ENCODE assay signal across 12 cellular contexts in genomic region chr1:205261946-205262668, GRCh38. TPM values are rescaled to one million over a fixed set of nuclear protein-coding genes. Genes with fewer than 3 reads are reported as not detected.
DNase-seq lines count a peak whose midpoint lies in the region; ATAC-seq, FAIRE-seq and TF ChIP-seq lines count a peak whose summit lies in the region.
"Had no signal": no experiment of that assay in that cellular context is flagged by ENCODE, and none has a peak within 500 bp of the region (broad histone marks: within the 10 kb centered on the region; RNA-seq: fewer than 3 reads in every experiment).

No MANE protein-coding gene starts in this region.

- H2AFZ ChIP-seq in GM23248 (0 out of 2 replicates have a peak overlapping the region, but pooled peaks have one; percentile 5), endothelial cell of umbilical vein (ENCODE audit: low read depth, low read length) (no peak overlapping the region), neuronal stem cell (ENCODE audit: low read length) (peak overlapping the region; percentile 8)

- H4K91ac ChIP-seq in neuronal stem cell (ENCODE audit: low read depth, low read length, poor library complexity), result no peak overlapping the region

- H2AK5ac ChIP-seq in neuronal stem cell (ENCODE audit: low read depth, low read length), result no peak overlapping the region

- H3K4ac ChIP-seq in neuronal stem cell (ENCODE audit: low read length), result no peak overlapping the region

- H3K9me2 ChIP-seq in GM23248 (ENCODE audit: insufficient read depth), result no peaks in the 10 kb centered on the region

- no peak overlapping the region for H4K8ac ChIP-seq in neuronal stem cell (ENCODE audit: low read depth, low read length)

- H4K20me1 ChIP-seq in GM23248 (ENCODE audit: insufficient read depth) (no peaks in the 10 kb centered on the region), endothelial cell of umbilical vein (replicated peaks; ENCODE audit: control insufficient read depth, extremely low read depth, insufficient read depth, low read length) (no peaks in the 10 kb centered on the region)

- H3K9me1 ChIP-seq in endothelial cell of umbilical vein (replicated peaks; ENCODE audit: control insufficient read depth, extremely low read depth, insufficient read depth, low read length), result no peaks in the 10 kb centered on the region

- no peak overlapping the region for H3K4me2 ChIP-seq in GM23248 (ENCODE audit: unreplicated experiment)
- H3K4me2 ChIP-seq in endothelial cell of umbilical vein (ENCODE audit: insufficient read depth, low read length), result no peak overlapping the region
- no peak overlapping the region for H3K4me2 ChIP-seq in neuronal stem cell (ENCODE audit: insufficient read depth, low read length, poor library complexity, severe bottlenecking)

- CTCF ChIA-PET in endothelial cell of umbilical vein (lab: Charles Lee), result interaction anchor here (0.6 to 3.2 kb wide), 15 partner anchors 9 to 286 kb away, joined by 3 to 28 read pairs (median 5); partner anchors contain the start of gene NUAK2

- H2BK12ac ChIP-seq in neuronal stem cell (ENCODE audit: low read length), result no peak overlapping the region

- 38 to 43% methylated on average over 5 of the region's 5 CpGs for WGBS in GM23248 (ENCODE audit: low coverage in 1 of 2, low lambda C conversion rate in 2 of 2, missing lambda C conversion rate in 2 of 2), 2 experiments
- WGBS in neuronal stem cell (ENCODE audit: extremely low coverage in 2 of 2, insufficient read length in 2 of 2, insufficient replicate concordance in 1 of 2), 2 donors, result no CpG with 5 or more reads among the region's 5 CpGs

- POLR2A ChIA-PET in endothelial cell of umbilical vein (lab: Charles Lee), result no interaction called here

- in situ Hi-C loops in GM23248 (cut with MboI), result no loop called here

- peaks cover 9% of the 10 kb centered on the region; the same call in 1 of the 2 replicates for H3F3A ChIP-seq in GM23248 (ENCODE audit: insufficient read depth)

- H3K36me3 ChIP-seq in GM23248 (ENCODE audit: low read depth) (no peaks in the 10 kb centered on the region), RWPE2 (ENCODE audit: low read depth) (no peaks in the 10 kb centered on the region), endothelial cell of umbilical vein (ENCODE audit: control insufficient read depth in 2 of 2, extremely low read depth in 1 of 2, insufficient read depth in 2 of 2, low read length in 2 of 2) (no peaks in the 10 kb centered on the region), neuronal stem cell (replicated peaks in 1 of 2; ENCODE audit: control insufficient read depth in 2 of 2, insufficient read depth in 2 of 2, low read length in 2 of 2) (no peaks in the 10 kb centered on the region)

- ATAC-seq in RWPE2 (ENCODE audit: low read depth), result no peak

- TF ChIP-seq POLR2A in endothelial cell of umbilical vein (IDR thresholded peaks at IDR 0.05; ENCODE audit: low read depth, low read length), result no peak

- dilution Hi-C loops in endothelial cell of umbilical vein (cut with MboI; ENCODE audit: extremely low pct_ligation_motif_present, low sequenced_read_pairs), result no loop called here

- no TSS peak for BruUV-seq in endothelial cell of umbilical vein (replicated peaks; lab: Mats Ljungman, UMichigan)

- H2BK15ac ChIP-seq in neuronal stem cell (ENCODE audit: low read length), result no peak overlapping the region

- H3K14ac ChIP-seq in neuronal stem cell (ENCODE audit: low read length), result no peak overlapping the region

- no peaks in the 10 kb centered on the region for H3K79me1 ChIP-seq in neuronal stem cell (ENCODE audit: low read depth, low read length)

- TF ChIP-seq CTCF in RWPE2 (IDR thresholded peaks at IDR 0.05; ENCODE audit: poor library complexity, severe bottlenecking) (no peak), endothelial cell of umbilical vein (IDR thresholded peaks at IDR 0.05; ENCODE audit: extremely low read depth in 1 of 2, insufficient read depth in 1 of 2, low read depth in 1 of 2, low read length in 2 of 2) (no peak)

- H3K18ac ChIP-seq in neuronal stem cell (ENCODE audit: low read length), result no peak overlapping the region

- peak overlapping the region; percentile 14; the same call in 1 of the 2 replicates for H3K9ac ChIP-seq in GM23248
- no peak overlapping the region for H3K9ac ChIP-seq in endothelial cell of umbilical vein (replicated peaks; ENCODE audit: extremely low read depth, insufficient read depth, low read length)
- no peak overlapping the region for H3K9ac ChIP-seq in neuronal stem cell (ENCODE audit: low read depth, low read length, poor library complexity)

- intact Hi-C loops in endothelial cell of umbilical vein (cut with micrococcal nuclease), result no loop called here

- FAIRE-seq in endothelial cell of umbilical vein (lab: Jason Lieb, UNC) (peak; percentile 70), frontal cortex (lab: Jason Lieb, UNC) (no peak)
- FAIRE-seq: keratinocyte had no signal

- no peak overlapping the region for H2BK5ac ChIP-seq in neuronal stem cell (ENCODE audit: low read length)

- no peak overlapping the region for H3K23ac ChIP-seq in neuronal stem cell (ENCODE audit: low read depth, low read length, poor library complexity)

- no peak overlapping the region for H2BK120ac ChIP-seq in neuronal stem cell (ENCODE audit: low read depth, low read length)

- H3K4me3 ChIP-seq in GM23248 (no peak overlapping the region), RWPE2 (ENCODE audit: severe bottlenecking) (no peak overlapping the region), endothelial cell of umbilical vein (replicated peaks in 1 of 3; ENCODE audit: insufficient read depth in 1 of 3, low read depth in 1 of 3, low read length in 3 of 3) (no peak overlapping the region), neuronal stem cell (ENCODE audit: low read length in 2 of 2) (no peak overlapping the region)

- H3K79me2 ChIP-seq in GM23248 (ENCODE audit: insufficient read depth) (no peaks in the 10 kb centered on the region), endothelial cell of umbilical vein (ENCODE audit: control insufficient read depth, insufficient read depth, low read length) (no peaks in the 10 kb centered on the region)

- H3K27ac ChIP-seq in GM23248 (no peak overlapping the region), RWPE2 (ENCODE audit: poor library complexity, severe bottlenecking) (peak overlapping the region; percentile 6), endothelial cell of umbilical vein (ENCODE audit: insufficient read depth, low read depth, low read length) (no peak overlapping the region), neuronal stem cell (replicated peaks; ENCODE audit: low read length) (no peak overlapping the region)

- DNase-seq in GM23248, result peak; percentile 61
- no peak for DNase-seq in RWPE2 (ENCODE audit: low spot score)
- DNase-seq in endothelial cell of umbilical vein (ENCODE audit: low read depth, low spot score), result peak; percentile 20
- DNase-seq in neuronal stem cell (ENCODE audit: low spot score), result no peak
- DNase-seq in cortex of kidney (lab: John Stamatoyannopoulos, UW), result no peak
- DNase-seq in frontal cortex (ENCODE audit: low spot score in 2 of 2), result no peak
- no peak for DNase-seq in midbrain (lab: John Stamatoyannopoulos, UW)
- DNase-seq in NCI-H82 treated with DMSO at 0.1 percent for 48 hours (lab: John Stamatoyannopoulos, UW; ENCODE audit: unreplicated experiment), result no peak
- DNase-seq: activated CD8-positive, alpha-beta memory T cell treated with anti-CD3 and anti-CD28 coated beads, Interleukin-2, amount 50 U/mL, for 48 hours; COR-L47; NCI-H1436 treated with DMSO at 0.1 percent for 48 hours had no signal

- H3K4me1 ChIP-seq in GM23248 (ENCODE audit: insufficient read depth) (peaks cover 21% of the 10 kb centered on the region), RWPE2 (ENCODE audit: insufficient read depth, poor library complexity, severe bottlenecking) (peaks cover 31% of the 10 kb centered on the region), endothelial cell of umbilical vein (ENCODE audit: control insufficient read depth, extremely low read depth, insufficient read depth, low read length) (peaks cover 22% of the 10 kb centered on the region), neuronal stem cell (ENCODE audit: control insufficient read depth in 2 of 2, insufficient read depth in 1 of 2, low read depth in 1 of 2, low read length in 2 of 2) (peaks cover 7 to 17% of the 10 kb centered on the region in 2 donors)

- H3K27me3 ChIP-seq in GM23248 (replicated peaks; ENCODE audit: insufficient read depth), result no peaks in the 10 kb centered on the region
- no peaks in the 10 kb centered on the region for H3K27me3 ChIP-seq in RWPE2 (ENCODE audit: insufficient read depth, poor library complexity, severe bottlenecking)
- no peaks in the 10 kb centered on the region for H3K27me3 ChIP-seq in endothelial cell of umbilical vein (ENCODE audit: control insufficient read depth in 2 of 2, insufficient read depth in 2 of 2, low read length in 2 of 2)
- no peaks in the 10 kb centered on the region for H3K27me3 ChIP-seq in neuronal stem cell (ENCODE audit: control insufficient read depth in 3 of 3, insufficient read depth in 3 of 3, low read depth in 1 of 3, low read length in 3 of 3)

- no peaks in the 10 kb centered on the region for H3K9me3 ChIP-seq in GM23248 (ENCODE audit: low read depth)
- no peaks in the 10 kb centered on the region for H3K9me3 ChIP-seq in RWPE2 (ENCODE audit: severe bottlenecking)
- no peaks in the 10 kb centered on the region for H3K9me3 ChIP-seq in endothelial cell of umbilical vein (replicated peaks; ENCODE audit: control insufficient read depth, insufficient read depth, low read length)
- no peaks in the 10 kb centered on the region for H3K9me3 ChIP-seq in neuronal stem cell (replicated peaks in 1 of 2; ENCODE audit: control insufficient read depth in 2 of 2, insufficient read depth in 1 of 2, low read depth in 1 of 2, low read length in 2 of 2)

RNA-seq across cellular contexts. Expression of gene TMCC2, which starts 34.4 kb away (rescaled TPM):
- total RNA-seq in GM23248 (2014; rRNA removed; shearing (Covaris generic)), result 1.7 and 2.7 TPM in 2 replicates
- polyA plus RNA-seq in GM23248 (2016; fragmentation: Nextera tagmentation; extraction: Ambion mirVana) (0.39 and 0.63 TPM in 2 replicates), endothelial cell of umbilical vein (2.0 TPM in 2 replicates)
- total RNA-seq in endothelial cell of umbilical vein (2.0 and 2.1 TPM in 2 replicates), frontal cortex (33.0 TPM)
- polyA plus RNA-seq in endothelial cell of umbilical vein (2011; cell fraction: cytosol; rRNA removed), result 1.8 and 1.9 TPM in 2 replicates
- 1.5 and 1.8 TPM in 2 replicates for polyA plus RNA-seq in endothelial cell of umbilical vein (2011; cell fraction: nucleus; rRNA removed)
- polyA plus RNA-seq in endothelial cell of umbilical vein (2012), result 1.2 and 1.4 TPM in 2 replicates
- 2.2 and 2.4 TPM in 2 replicates for polyA minus RNA-seq in endothelial cell of umbilical vein
- polyA minus RNA-seq in endothelial cell of umbilical vein (2011; cell fraction: cytosol; rRNA and poly(A)+ RNA removed), result 2.8 TPM
- 0.29 and 1.3 TPM in 2 replicates for polyA minus RNA-seq in endothelial cell of umbilical vein (2011; cell fraction: nucleus; rRNA and poly(A)+ RNA removed)
- 13.3 TPM for polyA plus RNA-seq in neuronal stem cell (2013, experiment 1 of 2)
- polyA plus RNA-seq in neuronal stem cell (2013, experiment 2 of 2), result 12.9 TPM

RNA-seq across cellular contexts. Expression of gene DSTYK, which starts 50.6 kb away (rescaled TPM):
- total RNA-seq in GM23248 (2014; rRNA removed; shearing (Covaris generic)), result 11.3 and 12.1 TPM in 2 replicates
- polyA plus RNA-seq in GM23248 (2016; fragmentation: Nextera tagmentation; extraction: Ambion mirVana), result 9.8 and 10.6 TPM in 2 replicates
- 8.1 and 8.7 TPM in 2 replicates for total RNA-seq in endothelial cell of umbilical vein
- polyA plus RNA-seq in endothelial cell of umbilical vein, result 2.8 and 3.6 TPM in 2 replicates
- polyA plus RNA-seq in endothelial cell of umbilical vein (2011; cell fraction: cytosol; rRNA removed), result 4.0 and 4.2 TPM in 2 replicates
- 4.0 and 4.1 TPM in 2 replicates for polyA plus RNA-seq in endothelial cell of umbilical vein (2011; cell fraction: nucleus; rRNA removed)
- 6.5 and 7.7 TPM in 2 replicates for polyA plus RNA-seq in endothelial cell of umbilical vein (2012)
- polyA minus RNA-seq in endothelial cell of umbilical vein, result 11.0 and 14.9 TPM in 2 replicates
- 7.2 TPM for polyA minus RNA-seq in endothelial cell of umbilical vein (2011; cell fraction: cytosol; rRNA and poly(A)+ RNA removed)
- 6.2 and 8.2 TPM in 2 replicates for polyA minus RNA-seq in endothelial cell of umbilical vein (2011; cell fraction: nucleus; rRNA and poly(A)+ RNA removed)
- polyA plus RNA-seq in neuronal stem cell (2013, experiment 1 of 2), result 6.2 TPM
- polyA plus RNA-seq in neuronal stem cell (2013, experiment 2 of 2), result 6.4 TPM
- 18.3 TPM for total RNA-seq in frontal cortex

RNA-seq across cellular contexts. Expression of gene NUAK2, which starts 59.4 kb away (rescaled TPM):
- total RNA-seq in GM23248 (2014; rRNA removed; shearing (Covaris generic)), result 3.0 and 4.4 TPM in 2 replicates
- polyA plus RNA-seq in GM23248 (2016; fragmentation: Nextera tagmentation; extraction: Ambion mirVana) (3.7 and 3.8 TPM in 2 replicates), endothelial cell of umbilical vein (1.5 and 1.8 TPM in 2 replicates)
- total RNA-seq in endothelial cell of umbilical vein (2.3 and 2.5 TPM in 2 replicates), frontal cortex (0.41 TPM)
- 1.1 and 1.3 TPM in 2 replicates for polyA plus RNA-seq in endothelial cell of umbilical vein (2011; cell fraction: cytosol; rRNA removed)
- polyA plus RNA-seq in endothelial cell of umbilical vein (2011; cell fraction: nucleus; rRNA removed), result 1.5 and 1.6 TPM in 2 replicates
- 1.3 and 1.4 TPM in 2 replicates for polyA plus RNA-seq in endothelial cell of umbilical vein (2012)
- 2.1 and 2.2 TPM in 2 replicates for polyA minus RNA-seq in endothelial cell of umbilical vein
- 7.4 TPM for polyA minus RNA-seq in endothelial cell of umbilical vein (2011; cell fraction: cytosol; rRNA and poly(A)+ RNA removed)
- polyA minus RNA-seq in endothelial cell of umbilical vein (2011; cell fraction: nucleus; rRNA and poly(A)+ RNA removed), result 1.8 TPM in 2 replicates
- 55.9 TPM for polyA plus RNA-seq in neuronal stem cell (2013, experiment 1 of 2)
- 57.2 TPM for polyA plus RNA-seq in neuronal stem cell (2013, experiment 2 of 2)

Comparison
In these comparisons a context has a peak if more than half of its experiments do, and no peak if none do; other contexts are left out.
1. DNase-seq: peak in GM23248 (single experiment) and endothelial cell of umbilical vein (single experiment); none in RWPE2 (single experiment), neuronal stem cell (single experiment), cortex of kidney (single experiment), frontal cortex (0 of 2), midbrain (single experiment) and NCI-H82 treated with DMSO at 0.1 percent for 48 hours (single experiment).